18 cellular contexts compared by ENCODE assay signal in genomic region chr19:7287716-7288115, GRCh38. TPM values are rescaled to one million over a fixed set of nuclear protein-coding genes. Genes with fewer than 3 reads are reported as not detected.
DNase-seq lines count a peak whose midpoint lies in the region; ATAC-seq, FAIRE-seq and TF ChIP-seq lines count a peak whose summit lies in the region.
"Had no signal": no experiment of that assay in that cellular context is flagged by ENCODE, and none has a peak within 500 bp of the region (broad histone marks: within the 10 kb centered on the region; RNA-seq: fewer than 3 reads in every experiment).

No MANE protein-coding gene starts in this region.

- intact Hi-C loops in GM12878 (cut with micrococcal nuclease; ENCODE audit: unreplicated experiment), result no loop called here
- intact Hi-C loops in esophagus squamous epithelium (cut with DNase I), result no loop called here

- peaks cover 74% of the 10 kb centered on the region for H3K79me2 ChIP-seq in GM12878 (ENCODE audit: control insufficient read depth, insufficient read depth, low read length)

- CTCF ChIA-PET in HEK293 (lab: Yijun Ruan, JAX), result interaction anchor here (0.7 to 1.1 kb wide), 2 partner anchors 25 to 719 kb away, joined by 3 to 7 read pairs; no protein-coding TSS in a partner anchor
- CTCF ChIA-PET in GM12878 (lab: Yijun Ruan, JAX), result interaction anchor here (0.7 to 2.2 kb wide), 5 partner anchors 11 to 61 kb away, joined by 3 to 7 read pairs (median 4); partner anchors contain the start of gene ARHGEF18

- no TSS peak for BruUV-seq in GM12878 (replicated peaks; lab: Mats Ljungman, UMichigan)

- H3K9me3 ChIP-seq in HEK293 (ENCODE audit: control insufficient read depth, insufficient read depth, low read depth, low read length), result no peaks in the 10 kb centered on the region
- no peaks in the 10 kb centered on the region for H3K9me3 ChIP-seq in GM12878 (replicated peaks; ENCODE audit: control insufficient read depth, insufficient read depth, low read length)
- H3K9me3 ChIP-seq in liver (ENCODE audit: control insufficient read depth in 4 of 4, low read length in 3 of 4), result no peaks in the 10 kb centered on the region
- no peaks in the 10 kb centered on the region for H3K9me3 ChIP-seq in esophagus squamous epithelium

- FAIRE-seq in GM12878 (lab: Jason Lieb, UNC) (no peak), GM19239 (lab: Jason Lieb, UNC) (no peak)

- H3K9ac ChIP-seq in GM12878 (ENCODE audit: control insufficient read depth, insufficient read depth, low read length) (no peak overlapping the region), liver (ENCODE audit: low read depth in 1 of 2, low read length in 2 of 2) (no peak overlapping the region)

- no peak overlapping the region for H3K4me3 ChIP-seq in HEK293 (ENCODE audit: low read depth, low read length)
- H3K4me3 ChIP-seq in GM12878, result no peak overlapping the region
- H3K4me3 ChIP-seq in liver (ENCODE audit: low read depth in 1 of 3, low read length in 3 of 3), result no peak overlapping the region
- H3K4me3 ChIP-seq in esophagus squamous epithelium, result no peak overlapping the region
- H3K4me3 ChIP-seq: lung, SK-N-MC had no signal

- RAD21 ChIA-PET in GM12878 (lab: Charles Lee; ENCODE audit: unreplicated experiment), result interaction anchor here (0.7 to 1.7 kb wide), 4 partner anchors 15 to 87 kb away, joined by 3 to 6 read pairs (median 6); no protein-coding TSS in a partner anchor

- POLR2A ChIA-PET in HEK293 (lab: Yijun Ruan, JAX), result interaction anchor here (0.9 kb wide), 1 partner anchor 128 kb away, joined by 3 read pairs; no protein-coding TSS in a partner anchor
- POLR2A ChIA-PET in GM12878 (lab: Charles Lee), result interaction anchor here (1.4 to 1.8 kb wide), 2 partner anchors 65 to 77 kb away, joined by 3 to 7 read pairs; no protein-coding TSS in a partner anchor

- peak overlapping the region; percentile 30 for H3K4me2 ChIP-seq in GM12878 (ENCODE audit: control insufficient read depth, insufficient read depth)

- WGBS in GM12878 (ENCODE audit: insufficient coverage, insufficient replicate concordance, low lambda C conversion rate, missing lambda C conversion rate), result 61% methylated on average over 10 of the region's 10 CpGs
- WGBS in liver, result 34% methylated on average over 10 of the region's 10 CpGs
- 79 to 82% methylated on average over 10 of the region's 10 CpGs for WGBS in esophagus squamous epithelium, 2 donors

- no peak for TF ChIP-seq RAD21 in GM12878 (IDR thresholded peaks at IDR 0.05; ENCODE audit: insufficient read depth, low read depth, low read length)
- TF ChIP-seq RAD21 in liver (IDR thresholded peaks at IDR 0.05), result peak; percentile 7 to 20

- peaks cover 3 to 4% of the 10 kb centered on the region in 2 experiments; a peak in 2 of 3 replicates for H3K36me3 ChIP-seq in HEK293 (ENCODE audit: control insufficient read depth in 2 of 2, insufficient read depth in 1 of 2, low read length in 2 of 2)
- no peaks in the 10 kb centered on the region for H3K36me3 ChIP-seq in GM12878 (ENCODE audit: control insufficient read depth in 2 of 2, insufficient read depth in 2 of 2, low read length in 1 of 2)
- peaks cover 0 to 2% (median 0%) of the 10 kb centered on the region in 4 donors for H3K36me3 ChIP-seq in liver (ENCODE audit: control insufficient read depth in 4 of 4, insufficient read depth in 3 of 4, low read depth in 1 of 4, low read length in 3 of 4)
- no peaks in the 10 kb centered on the region for H3K36me3 ChIP-seq in esophagus squamous epithelium

- TF ChIP-seq EP300 in GM12878 (IDR thresholded peaks at IDR 0.05; ENCODE audit: borderline replicate concordance in 1 of 2, control insufficient read depth in 1 of 2, low read depth in 2 of 2, low read length in 2 of 2), result no peak

- no peaks in the 10 kb centered on the region for H3K27me3 ChIP-seq in GM12878 (replicated peaks in 1 of 2; ENCODE audit: control insufficient read depth in 2 of 2, insufficient read depth in 2 of 2, low read length in 1 of 2)
- no peaks in the 10 kb centered on the region for H3K27me3 ChIP-seq in liver (ENCODE audit: control insufficient read depth in 4 of 4, insufficient read depth in 4 of 4, low read length in 3 of 4)
- peaks cover 0 to 71% (median 0%) of the 10 kb centered on the region in 4 donors for H3K27me3 ChIP-seq in esophagus squamous epithelium

- TF ChIP-seq CTCF in HEK293 (tag by site-specific recombination; IDR thresholded peaks at IDR 0.05) (no peak), GM12878 (IDR thresholded peaks at IDR 0.05 in 2 of 3, conservative IDR thresholded peaks at IDR 0.05 in 1 of 3; ENCODE audit: control insufficient read depth in 2 of 3, extremely low read depth in 1 of 3, insufficient read depth in 1 of 3, low read depth in 3 of 3, low read length in 3 of 3) (no peak), liver (IDR thresholded peaks at IDR 0.05; ENCODE audit: low read depth, low read length, missing input control) (no peak), esophagus squamous epithelium (IDR thresholded peaks at IDR 0.05) (no peak)

- DNase-seq in ACHN, result peak; percentile 65
- no peak for DNase-seq in GM12878 (ENCODE audit: low read depth, low spot score)
- DNase-seq in GM19239 (ENCODE audit: insufficient read length, low spot score), result no peak
- no peak for DNase-seq in esophagus squamous epithelium (lab: John Stamatoyannopoulos, UW)
- DNase-seq in NCI-H510A treated with DMSO at 0.1 percent for 48 hours (lab: John Stamatoyannopoulos, UW), result no peak
- DNase-seq: activated naive CD8-positive, alpha-beta T cell treated with anti-CD3 and anti-CD28 coated beads, Interleukin-2, amount 10 ng/mL, durations not matched to agents 7 days and 5 days; H7; Karpas-422; NCI-H1105; PC-3; stimulated activated CD4-positive, alpha-beta T cell treated with anti-CD3 and anti-CD28 coated beads, Interleukin-4, amount 100 ng/mL, for 24 hours had no signal

- no peaks in the 10 kb centered on the region for H3K4me1 ChIP-seq in HEK293 (ENCODE audit: control insufficient read depth, insufficient read depth, low read length)
- H3K4me1 ChIP-seq in GM12878 (ENCODE audit: control insufficient read depth, insufficient read depth, low read length), result peaks cover 21% of the 10 kb centered on the region
- peaks cover 6 to 31% (median 20%) of the 10 kb centered on the region in 4 donors for H3K4me1 ChIP-seq in liver (ENCODE audit: control insufficient read depth in 4 of 4, insufficient read depth in 4 of 4, low read length in 3 of 4)
- peaks cover 0 to 20% (median 5%) of the 10 kb centered on the region in 3 donors for H3K4me1 ChIP-seq in esophagus squamous epithelium

- TF ChIP-seq POLR2A in GM12878 (IDR thresholded peaks at IDR 0.05; ENCODE audit: low read depth, low read length) (no peak), esophagus squamous epithelium (IDR thresholded peaks at IDR 0.05) (no peak)

- H2AFZ ChIP-seq in GM12878 (ENCODE audit: control insufficient read depth, low read depth, low read length), result no peak overlapping the region

- SMC1A ChIA-PET in GM12878 (lab: Charles Lee; ENCODE audit: uncharacterized antibody, unreplicated experiment), result interaction anchor here (0.8 to 1.5 kb wide), 11 partner anchors 9 to 172 kb away, joined by 3 to 7 read pairs (median 4); no protein-coding TSS in a partner anchor

- in situ Hi-C loops in ACHN (cut with HindIII; ENCODE audit: low pct_ligation_motif_present, low pct_unique_long_range_greater_than_20kb, low sequenced_read_pairs), result no loop called here
- in situ Hi-C loops in GM12878 (cut with MboI), result no loop called here

- H3K27ac ChIP-seq in HEK293 (ENCODE audit: extremely low read depth, low read depth, low read length) (no peak overlapping the region), GM12878 (ENCODE audit: control insufficient read depth, insufficient read depth) (no peak overlapping the region), liver (ENCODE audit: low read depth in 1 of 2, low read length in 2 of 2) (peak overlapping the region; percentile 21 to 28), esophagus squamous epithelium (no peak overlapping the region)
- H3K27ac ChIP-seq: C4-2B, SK-N-MC had no signal

- ATAC-seq in GM12878 (no peak), GM21737 (IDR thresholded peaks at IDR 0.05; ENCODE audit: unreplicated experiment) (no peak)
- ATAC-seq: activated CD4-positive, CD25-positive, alpha-beta regulatory T cell treated with anti-CD3 and anti-CD28 coated beads, Interleukin-2, amount 50 U/mL, for 24 hours; PC-3 had no signal

- no peaks in the 10 kb centered on the region for H4K20me1 ChIP-seq in GM12878 (ENCODE audit: control insufficient read depth, insufficient read depth)

TF ChIP-seq in HEK293, 187 proteins besides CTCF, POLR2A, EP300 and RAD21 (continues in another document):
- no peak for TF ChIP-seq ZSCAN16 (tag by site-specific recombination; IDR thresholded peaks at IDR 0.05)
- no peak for TF ChIP-seq ZNF221 (tag by site-specific recombination; IDR thresholded peaks at IDR 0.05; ENCODE audit: borderline replicate concordance)

TF ChIP-seq in GM12878, 131 proteins besides CTCF, POLR2A, EP300 and RAD21 (continues in another document):
- no peak for TF ChIP-seq ZNF217 (IDR thresholded peaks at IDR 0.05)

RNA-seq across cellular contexts. Expression of gene INSR, which starts 6.5 kb away (rescaled TPM):
- 603 and 662 TPM in 2 replicates for total RNA-seq in GM12878 (2013; cell fraction: nucleolus; rRNA removed)
- total RNA-seq in GM12878 (2014; rRNA removed) (21.1 and 24.1 TPM in 2 replicates), GM12878 (2014; rRNA removed; fragmentation: Illumina TruSeq; extraction: Trizol) (14.0 and 14.8 TPM in 2 replicates), GM12878 (2021) (34.5 and 34.6 TPM in 2 replicates), liver (10 to 100 TPM; 68.5 to 97.5 TPM), esophagus squamous epithelium (10 to 100 TPM in 3 of 4 donors, 1 to 10 TPM in 1; 4.9 to 33.4 (median 10.8) TPM)
- 15.2 TPM for polyA plus RNA-seq in GM12878 (2011; ENCODE audit: low read depth)
- polyA plus RNA-seq in GM12878 (2011; rRNA removed) (17.8 and 34.9 TPM in 2 replicates), GM12878 (2014; fragmentation: Illumina TruSeq; extraction: Trizol) (8.3 and 11.2 TPM in 2 replicates), GM12878 (2014; fragmentation: Nextera tagmentation; extraction: Ambion mirVana) (1 to 10 TPM; 4.2 to 8.0 TPM), GM12878 (2014; rRNA removed) (19.9 and 20.4 TPM in 2 replicates), GM12878 (2016; fragmentation: Nextera tagmentation; extraction: Ambion mirVana) (10 to 100 TPM in 1 of 2 experiments, 1 to 10 TPM in 1; 9.9 to 12.4 TPM), liver (10 to 100 TPM; 16.5 to 33.0 TPM)
- 25.6 and 39.1 TPM in 2 replicates for polyA plus RNA-seq in GM12878 (2011; cell fraction: cytosol; rRNA removed)
- polyA plus RNA-seq in GM12878 (2011; cell fraction: nucleus; rRNA removed), result 69.7 and 70.7 TPM in 2 replicates
- polyA plus RNA-seq in GM12878 (2012), result 19.3 and 20.0 TPM in 2 replicates
- polyA minus RNA-seq in GM12878 (2011; rRNA and poly(A)+ RNA removed), result 328 and 339 TPM in 2 replicates
- polyA minus RNA-seq in GM12878 (2011; cell fraction: cytosol; rRNA and poly(A)+ RNA removed), result 69.8 and 74.7 TPM in 2 replicates
- polyA minus RNA-seq in GM12878 (2011; cell fraction: nucleus; rRNA and poly(A)+ RNA removed), result 131 and 160 TPM in 2 replicates

Comparison
In these comparisons a context has a peak if more than half of its experiments do, and no peak if none do; other contexts are left out.
1. H3K27ac ChIP-seq: peak in liver (2 of 2); none in HEK293 (single experiment), GM12878 (single experiment) and esophagus squamous epithelium (0 of 4).